In the genomic region with DNA sequence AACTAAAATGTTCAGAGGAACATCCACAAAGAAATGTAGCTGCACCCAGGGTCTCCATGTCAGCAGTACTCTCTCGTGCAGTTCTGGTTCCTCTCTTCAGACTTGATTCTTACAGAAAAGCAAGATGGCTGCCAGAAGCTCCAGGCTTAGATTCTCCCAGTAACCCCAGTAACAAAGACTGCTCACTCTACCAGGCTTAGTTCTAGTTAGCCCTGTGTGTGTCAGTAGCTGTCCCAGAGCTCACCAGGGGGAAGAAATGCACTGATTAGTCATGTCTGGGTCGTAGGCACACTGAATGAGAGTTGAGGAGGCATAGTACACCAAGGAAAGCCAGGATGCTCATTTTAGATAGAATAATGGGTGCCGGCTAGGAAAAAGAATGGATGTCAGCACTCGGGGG, we compare ENCODE assay signal across 17 cellular contexts.
DNase-seq lines count a peak whose midpoint lies in the region; ATAC-seq and TF ChIP-seq lines count a peak whose summit lies in the region.
"Had no signal": no experiment of that assay in that cellular context is flagged by ENCODE, and none has a peak within 500 bp of the region (broad histone marks: within the 10 kb centered on the region; RNA-seq: fewer than 3 reads in every experiment).

No MANE protein-coding gene starts in this region.

- H3K27me3 ChIP-seq in IMR-90 (ENCODE audit: control insufficient read depth, insufficient read depth, low read length) = no peaks in the 10 kb centered on the region
- H3K27me3 ChIP-seq: BLaER1 had no signal

- in situ Hi-C loops in IMR-90 (cut with MboI; ENCODE audit: low sequenced_read_pairs) = no loop called here

- H3K27me3 Mint-ChIP-seq in glutamatergic neuron (ENCODE audit: unreplicated experiment) (no peaks in the 10 kb centered on the region), HFFc6 (ENCODE audit: insufficient read depth) (no peaks in the 10 kb centered on the region; the same call in 1 of the 2 replicates)
- H3K27me3 Mint-ChIP-seq: CD4-positive, alpha-beta memory T cell had no signal

- TF ChIP-seq POLR2A in IMR-90 (IDR thresholded peaks at IDR 0.05; ENCODE audit: low read depth, low read length) = no peak

- H3K14ac ChIP-seq in IMR-90 (replicated peaks; ENCODE audit: low read depth, low read length) = no peak overlapping the region

- H3K4me3 ChIP-seq in IMR-90 (ENCODE audit: insufficient read depth, low read depth, low read length) (no peak overlapping the region), fibroblast of mammary gland (ENCODE audit: control insufficient read depth, low read depth, low read length) (no peak overlapping the region)
- H3K4me3 ChIP-seq: BLaER1 had no signal

- no peak; the same call in 1 of the 2 replicates for ATAC-seq in IMR-90 (ENCODE audit: low read depth)
- ATAC-seq in stimulated activated effector memory CD8-positive, alpha-beta T cell treated with anti-CD3 and anti-CD28 coated beads, Interleukin-12 subunit alpha, Interleukin-12 subunit beta, amount 100 ng/mL, for 72 hours = peak; percentile 40
- no peak for ATAC-seq in HG02884 (IDR thresholded peaks at IDR 0.05; ENCODE audit: unreplicated experiment)

- no peak overlapping the region for H2BK5ac ChIP-seq in IMR-90 (ENCODE audit: low read depth, low read length, poor library complexity, severe bottlenecking)

- no peak for TF ChIP-seq CTCF in IMR-90 (conservative IDR thresholded peaks at IDR 0.05; ENCODE audit: low read depth, low read length)
- TF ChIP-seq CTCF in fibroblast of mammary gland (conservative IDR thresholded peaks at IDR 0.05; ENCODE audit: control insufficient read depth, insufficient read depth, low read depth, low read length) = no peak
- no peak for TF ChIP-seq CTCF in glutamatergic neuron (IDR thresholded peaks at IDR 0.05; ENCODE audit: partially characterized antibody, unreplicated experiment)
- no peak for TF ChIP-seq CTCF in HFFc6 (IDR thresholded peaks at IDR 0.05)

- dilution Hi-C loops in IMR-90 (cut with HindIII; ENCODE audit: low sequenced_read_pairs, unreplicated experiment) = no loop called here

- CTCF ChIA-PET in IMR-90 (lab: Yijun Ruan, JAX) = no interaction called here

- H3K9me1 ChIP-seq in IMR-90 (ENCODE audit: insufficient read depth, low read length) = no peaks in the 10 kb centered on the region; the same call in 1 of the 2 replicates

- intact Hi-C loops in IMR-90 (cut with micrococcal nuclease) = no loop called here

- TF ChIP-seq RAD21 in IMR-90 (IDR thresholded peaks at IDR 0.05; ENCODE audit: low read length) = no peak

- H3K56ac ChIP-seq in IMR-90 (ENCODE audit: extremely low read depth, insufficient read depth, low read length) = no peak overlapping the region

- H2BK15ac ChIP-seq in IMR-90 (ENCODE audit: low read depth, low read length) = no peak overlapping the region

- no TSS peak for BruUV-seq in IMR-90 (replicated peaks; lab: Mats Ljungman, UMichigan)

- no peak overlapping the region for H3K4ac ChIP-seq in IMR-90 (ENCODE audit: low read depth, low read length)

- H3K23ac ChIP-seq in IMR-90 (ENCODE audit: low read depth, low read length) = no peak overlapping the region

- no peak overlapping the region for H4K8ac ChIP-seq in IMR-90 (ENCODE audit: low read depth in 2 of 2, low read length in 2 of 2)

- POLR2A ChIA-PET in IMR-90 (lab: Charles Lee; ENCODE audit: unreplicated experiment) = no interaction called here

- H2AFZ ChIP-seq in IMR-90 (replicated peaks; ENCODE audit: low read length, poor library complexity) = no peak overlapping the region

- H3K27ac ChIP-seq in IMR-90 (ENCODE audit: insufficient read depth, low read length) = no peak overlapping the region
- H3K27ac ChIP-seq: BLaER1, HL-60 had no signal

- peak; percentile 31 for DNase-seq in IMR-90
- DNase-seq in fibroblast of mammary gland (ENCODE audit: low read depth) = peak; percentile 39
- DNase-seq in kidney tubule cell (ENCODE audit: low spot score) = peak; percentile 51
- no peak for DNase-seq in stimulated activated effector memory CD8-positive, alpha-beta T cell treated with anti-CD3 and anti-CD28 coated beads, Interleukin-12 subunit alpha, Interleukin-12 subunit beta, amount 100 ng/mL, for 72 hours (ENCODE audit: low spot score in 2 of 2)
- no peak for DNase-seq in NCI-H2196 (lab: John Stamatoyannopoulos, UW; ENCODE audit: unreplicated experiment)
- DNase-seq in glutamatergic neuron = no peak
- no peak for DNase-seq in HFFc6
- DNase-seq: 8988T; CD4-positive, alpha-beta memory T cell; DMS153; DMS79 treated with DMSO at 0.1 percent for 48 hours; GF-D8; H9 had no signal

- H3K9ac ChIP-seq in IMR-90 (ENCODE audit: low read depth, low read length) = no peak overlapping the region
- H3K9ac ChIP-seq: BLaER1 had no signal

- H2BK20ac ChIP-seq in IMR-90 (ENCODE audit: low read depth, low read length) = no peak overlapping the region

- WGBS in IMR-90 (ENCODE audit: extremely low coverage in 2 of 2, insufficient read length in 1 of 2), 2 experiments = 67% methylated on average over 1 of the region's 4 CpGs; no CpG with 5 or more reads in 1 of the 2 experiments

- no peak overlapping the region for H4K91ac ChIP-seq in IMR-90 (ENCODE audit: insufficient read depth, low read depth, low read length)

- no peaks in the 10 kb centered on the region for H4K20me1 ChIP-seq in IMR-90 (ENCODE audit: insufficient read depth, low read length)
- H4K20me1 ChIP-seq: BLaER1 had no signal

- H3K79me1 ChIP-seq in IMR-90 (ENCODE audit: low read depth in 1 of 2, low read length in 2 of 2) = no peaks in the 10 kb centered on the region

- H3K4me1 ChIP-seq in IMR-90 (ENCODE audit: control insufficient read depth, insufficient read depth, low read length) = no peaks in the 10 kb centered on the region
- H3K4me1 ChIP-seq: BLaER1 had no signal

- no peak overlapping the region for H2AK9ac ChIP-seq in IMR-90 (replicated peaks; ENCODE audit: low read depth, low read length, poor library complexity)

- no peaks in the 10 kb centered on the region for H3K4me1 Mint-ChIP-seq in stimulated activated effector memory CD8-positive, alpha-beta T cell treated with anti-CD3 and anti-CD28 coated beads, Interleukin-12 subunit alpha, Interleukin-12 subunit beta, amount 100 ng/mL, for 72 hours
- peaks cover 14% of the 10 kb centered on the region for H3K4me1 Mint-ChIP-seq in glutamatergic neuron (ENCODE audit: low read depth, unreplicated experiment)
- H3K4me1 Mint-ChIP-seq in HFFc6 (ENCODE audit: low read depth) = peaks cover 7% of the 10 kb centered on the region; the same call in 1 of the 2 replicates
- H3K4me1 Mint-ChIP-seq: CD14-positive monocyte; CD4-positive, alpha-beta memory T cell had no signal

- H3K36me3 ChIP-seq in IMR-90 (ENCODE audit: control insufficient read depth, insufficient read depth, low read length) = no peaks in the 10 kb centered on the region
- H3K36me3 ChIP-seq: BLaER1 had no signal

- peak overlapping the region; percentile 11 for H3K27ac Mint-ChIP-seq in stimulated activated effector memory CD8-positive, alpha-beta T cell treated with anti-CD3 and anti-CD28 coated beads, Interleukin-12 subunit alpha, Interleukin-12 subunit beta, amount 100 ng/mL, for 72 hours
- no peak overlapping the region for H3K27ac Mint-ChIP-seq in glutamatergic neuron (ENCODE audit: unreplicated experiment)
- no peak overlapping the region for H3K27ac Mint-ChIP-seq in HFFc6
- H3K27ac Mint-ChIP-seq: CD14-positive monocyte; CD4-positive, alpha-beta memory T cell; H9 had no signal

- H3K4me2 ChIP-seq in IMR-90 (ENCODE audit: low read depth, low read length) = no peak overlapping the region
- H3K4me2 ChIP-seq: BLaER1 had no signal

- H2AK5ac ChIP-seq in IMR-90 (ENCODE audit: low read depth, low read length) = no peak overlapping the region

- H4K5ac ChIP-seq in IMR-90 (ENCODE audit: low read depth, low read length) = no peak overlapping the region

- no peaks in the 10 kb centered on the region for H3K9me3 Mint-ChIP-seq in stimulated activated effector memory CD8-positive, alpha-beta T cell treated with anti-CD3 and anti-CD28 coated beads, Interleukin-12 subunit alpha, Interleukin-12 subunit beta, amount 100 ng/mL, for 72 hours
- H3K9me3 Mint-ChIP-seq in glutamatergic neuron (ENCODE audit: unreplicated experiment) = no peaks in the 10 kb centered on the region
- H3K9me3 Mint-ChIP-seq in HFFc6 = no peaks in the 10 kb centered on the region

- no peaks in the 10 kb centered on the region for H3K36me3 Mint-ChIP-seq in stimulated activated effector memory CD8-positive, alpha-beta T cell treated with anti-CD3 and anti-CD28 coated beads, Interleukin-12 subunit alpha, Interleukin-12 subunit beta, amount 100 ng/mL, for 72 hours
- H3K36me3 Mint-ChIP-seq in glutamatergic neuron (ENCODE audit: unreplicated experiment) (no peaks in the 10 kb centered on the region), HFFc6 (ENCODE audit: low read depth) (no peaks in the 10 kb centered on the region)
- H3K36me3 Mint-ChIP-seq: CD14-positive monocyte; CD4-positive, alpha-beta memory T cell had no signal

- H2BK120ac ChIP-seq in IMR-90 (ENCODE audit: low read depth, low read length) = no peak overlapping the region

- no peak overlapping the region for H3K4me3 Mint-ChIP-seq in stimulated activated effector memory CD8-positive, alpha-beta T cell treated with anti-CD3 and anti-CD28 coated beads, Interleukin-12 subunit alpha, Interleukin-12 subunit beta, amount 100 ng/mL, for 72 hours
- no peak overlapping the region for H3K4me3 Mint-ChIP-seq in glutamatergic neuron (ENCODE audit: unreplicated experiment)
- no peak overlapping the region for H3K4me3 Mint-ChIP-seq in HFFc6
- H3K4me3 Mint-ChIP-seq: CD14-positive monocyte; CD4-positive, alpha-beta memory T cell; H9 had no signal

- H3K18ac ChIP-seq in IMR-90 (ENCODE audit: low read depth, low read length) = no peak overlapping the region

- H3K9me3 ChIP-seq in IMR-90 (ENCODE audit: control insufficient read depth, insufficient read depth, low read length) = no peaks in the 10 kb centered on the region
- H3K9me3 ChIP-seq: BLaER1 had no signal

TF ChIP-seq in IMR-90, 13 proteins besides CTCF, POLR2A, EP300 and RAD21 (continues in another document):
- TF ChIP-seq CEBPB (IDR thresholded peaks at IDR 0.05; ENCODE audit: low read depth, low read length) (no peak), BHLHE40 (IDR thresholded peaks at IDR 0.05; ENCODE audit: low read depth, low read length) (no peak), RCOR1 (IDR thresholded peaks at IDR 0.05; ENCODE audit: insufficient replicate concordance, low read length) (no peak), CHD1 (IDR thresholded peaks at IDR 0.05; ENCODE audit: low read depth, low read length) (no peak), FOS (IDR thresholded peaks at IDR 0.05; ENCODE audit: low read depth, low read length) (no peak)
- TF ChIP-seq, protein P1, sequence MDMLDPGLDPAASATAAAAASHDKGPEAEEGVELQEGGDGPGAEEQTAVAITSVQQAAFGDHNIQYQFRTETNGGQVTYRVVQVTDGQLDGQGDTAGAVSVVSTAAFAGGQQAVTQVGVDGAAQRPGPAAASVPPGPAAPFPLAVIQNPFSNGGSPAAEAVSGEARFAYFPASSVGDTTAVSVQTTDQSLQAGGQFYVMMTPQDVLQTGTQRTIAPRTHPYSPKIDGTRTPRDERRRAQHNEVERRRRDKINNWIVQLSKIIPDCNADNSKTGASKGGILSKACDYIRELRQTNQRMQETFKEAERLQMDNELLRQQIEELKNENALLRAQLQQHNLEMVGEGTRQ (IDR thresholded peaks at IDR 0.05; ENCODE audit: low read depth, low read length) = no peak

Comparison
In these comparisons a context has a peak if more than half of its experiments do, and no peak if none do; other contexts are left out.
1. DNase-seq: peak in IMR-90 (single experiment), fibroblast of mammary gland (single experiment) and kidney tubule cell (single experiment); none in stimulated activated effector memory CD8-positive, alpha-beta T cell treated with anti-CD3 and anti-CD28 coated beads, Interleukin-12 subunit alpha, Interleukin-12 subunit beta, amount 100 ng/mL, for 72 hours (0 of 2), NCI-H2196 (single experiment), glutamatergic neuron (single experiment) and HFFc6 (single experiment).